ENCODE assay signal across 15 cellular contexts in genomic region chr6:155291291-155291690, GRCh38. TPM values are rescaled to one million over a fixed set of nuclear protein-coding genes. Genes with fewer than 3 reads are reported as not detected.
DNase-seq lines count a peak whose midpoint lies in the region; ATAC-seq and TF ChIP-seq lines count a peak whose summit lies in the region.
"Had no signal": no experiment of that assay in that cellular context is flagged by ENCODE, and none has a peak within 500 bp of the region (broad histone marks: within the 10 kb centered on the region; RNA-seq: fewer than 3 reads in every experiment).

No MANE protein-coding gene starts in this region.

- H3K27me3 ChIP-seq in HUES48 (ENCODE audit: control insufficient read depth, insufficient read depth, low read length) = no peaks in the 10 kb centered on the region

- TF ChIP-seq CTCF in nephron progenitor cell (IDR thresholded peaks at IDR 0.05) = no peak

- no peaks in the 10 kb centered on the region for H3K4me1 ChIP-seq in HUES48 (ENCODE audit: control insufficient read depth, insufficient read depth, low read length)
- H3K4me1 ChIP-seq: A549 had no signal

- H3K27me3 Mint-ChIP-seq in nephron progenitor cell (ENCODE audit: low read depth, poor library complexity) = peaks cover 3% of the 10 kb centered on the region
- H3K27me3 Mint-ChIP-seq in activated T-cell treated with anti-CD3 and anti-CD28 coated beads, Interleukin-2, amount 50 U/mL, for 72 hours (ENCODE audit: low read depth) = no peaks in the 10 kb centered on the region

- ATAC-seq in GM21619 (IDR thresholded peaks at IDR 0.05; ENCODE audit: unreplicated experiment) = no peak
- ATAC-seq in activated T-cell treated with anti-CD3 and anti-CD28 coated beads, Interleukin-2, amount 50 U/mL, for 72 hours (replicated peaks in 1 of 2) = no peak
- ATAC-seq: A549; CD8-positive, alpha-beta T cell; HCT116 had no signal

- peak overlapping the region; percentile 80 for H3K27ac Mint-ChIP-seq in nephron progenitor cell
- no peak overlapping the region for H3K27ac Mint-ChIP-seq in activated T-cell treated with anti-CD3 and anti-CD28 coated beads, Interleukin-2, amount 50 U/mL, for 72 hours
- H3K27ac Mint-ChIP-seq: CD8-positive, alpha-beta T cell had no signal

- DNase-seq in dermis blood vessel endothelial cell (peak; percentile 59), nephron progenitor cell (no peak), NOMO-1 treated with DMSO at 0.1 percent for 48 hours (lab: John Stamatoyannopoulos, UW; ENCODE audit: unreplicated experiment) (no peak)
- no peak for DNase-seq in activated T-cell treated with anti-CD3 and anti-CD28 coated beads, Interleukin-2, amount 50 U/mL, for 72 hours
- DNase-seq: CD8-positive, alpha-beta T cell; COR-L47; DND-41; GM23248; IMR-90 had no signal

- H3K27ac ChIP-seq in HUES48 (ENCODE audit: low read depth, low read length) = peak overlapping the region; percentile 7
- H3K27ac ChIP-seq: A549, GM23248, HL-60 had no signal

- H3K4me3 ChIP-seq in HUES48 (ENCODE audit: low read depth, low read length) = no peak overlapping the region
- H3K4me3 ChIP-seq: A549, GM23248 had no signal

- no peak overlapping the region for H3K9ac ChIP-seq in HUES48 (ENCODE audit: low read depth, low read length)
- H3K9ac ChIP-seq: GM23248 had no signal

- peaks cover 71% of the 10 kb centered on the region for H3K36me3 Mint-ChIP-seq in nephron progenitor cell (ENCODE audit: low read depth)
- H3K36me3 Mint-ChIP-seq in activated T-cell treated with anti-CD3 and anti-CD28 coated beads, Interleukin-2, amount 50 U/mL, for 72 hours (ENCODE audit: insufficient read depth in 2 of 2) = peaks cover 8 to 25% of the 10 kb centered on the region in 2 donors

- peaks cover 6% of the 10 kb centered on the region for H3K4me1 Mint-ChIP-seq in nephron progenitor cell
- peaks cover 10% of the 10 kb centered on the region for H3K4me1 Mint-ChIP-seq in activated T-cell treated with anti-CD3 and anti-CD28 coated beads, Interleukin-2, amount 50 U/mL, for 72 hours (ENCODE audit: low read depth)
- H3K4me1 Mint-ChIP-seq: CD14-positive monocyte had no signal

- H3K9me3 ChIP-seq in HUES48 (ENCODE audit: control insufficient read depth, insufficient read depth, low read length) = no peaks in the 10 kb centered on the region
- H3K9me3 ChIP-seq: A549 had no signal

- peaks cover 87% of the 10 kb centered on the region for H3K36me3 ChIP-seq in HUES48 (ENCODE audit: control insufficient read depth, insufficient read depth, low read length)

- no peak overlapping the region for H3K4me3 Mint-ChIP-seq in nephron progenitor cell
- no peak overlapping the region for H3K4me3 Mint-ChIP-seq in activated T-cell treated with anti-CD3 and anti-CD28 coated beads, Interleukin-2, amount 50 U/mL, for 72 hours
- H3K4me3 Mint-ChIP-seq: CD14-positive monocyte; CD8-positive, alpha-beta T cell had no signal

- H3K9me3 Mint-ChIP-seq in nephron progenitor cell = no peaks in the 10 kb centered on the region
- H3K9me3 Mint-ChIP-seq in activated T-cell treated with anti-CD3 and anti-CD28 coated beads, Interleukin-2, amount 50 U/mL, for 72 hours = no peaks in the 10 kb centered on the region
- H3K9me3 Mint-ChIP-seq: CD8-positive, alpha-beta T cell had no signal

RNA-seq across cellular contexts. Expression of gene TFB1M, which starts 23.0 kb away (rescaled TPM):
- total RNA-seq in dermis blood vessel endothelial cell = 11.9 and 15.6 TPM in 2 replicates
- total RNA-seq in activated T-cell treated with anti-CD3 and anti-CD28 coated beads, Interleukin-2, amount 50 U/mL, for 72 hours = 10 to 100 TPM; 37.0 to 41.3 TPM

RNA-seq across cellular contexts. Expression of gene CLDN20, which starts 27.5 kb away (rescaled TPM):
- total RNA-seq in dermis blood vessel endothelial cell = not detected in 2 replicates
- not detected for total RNA-seq in activated T-cell treated with anti-CD3 and anti-CD28 coated beads, Interleukin-2, amount 50 U/mL, for 72 hours
- total RNA-seq: CD8-positive, alpha-beta T cell; GM23248; IMR-90 had no signal
